8 cellular contexts compared by ENCODE assay signal in the genomic region with DNA sequence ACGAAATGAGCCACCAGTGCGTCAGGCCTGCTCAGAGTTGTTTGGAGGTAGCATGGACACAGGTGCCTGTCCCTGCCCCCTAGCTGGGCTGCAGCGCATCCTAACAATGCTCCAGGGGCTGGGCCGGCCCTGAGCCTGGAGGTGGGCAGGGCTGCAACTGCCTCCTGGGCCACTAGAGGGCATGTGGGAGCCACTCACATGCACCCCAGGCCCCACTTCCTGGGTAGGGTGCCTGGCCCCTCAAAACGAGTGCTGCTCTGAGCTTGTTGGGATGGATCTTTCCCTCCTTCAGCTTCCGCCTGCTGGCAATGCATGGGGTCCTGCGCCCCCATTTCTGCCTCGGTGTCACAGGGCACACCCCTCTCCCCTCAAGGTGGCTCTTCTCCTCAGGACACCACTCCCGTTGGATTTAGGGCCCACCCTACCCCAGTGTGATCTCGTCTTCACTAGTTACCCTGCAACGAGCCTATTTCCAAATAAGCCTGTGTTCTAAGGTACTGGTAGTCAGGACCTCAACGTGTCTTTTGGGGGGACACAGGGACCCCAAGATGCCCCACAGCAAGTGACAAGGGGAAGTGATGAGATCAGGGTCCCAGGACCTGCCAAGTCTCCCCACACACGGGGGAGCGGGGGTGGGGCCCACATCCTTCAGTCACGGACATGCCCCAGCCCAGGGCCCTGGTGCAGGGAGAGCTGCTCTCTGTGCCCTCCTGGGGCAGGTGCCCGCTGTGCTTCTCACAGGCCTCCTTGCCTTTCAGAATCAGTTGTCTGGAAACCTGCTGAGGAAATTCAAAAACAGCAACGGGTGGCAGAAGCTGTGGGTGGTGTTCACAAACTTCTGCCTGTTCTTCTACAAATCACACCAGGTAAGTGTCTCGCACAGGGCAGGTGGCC.
DNase-seq lines count a peak whose midpoint lies in the region; ATAC-seq, FAIRE-seq and TF ChIP-seq lines count a peak whose summit lies in the region.

No MANE protein-coding gene starts in this region.

- POLR2A ChIA-PET in activated CD4-positive, alpha-beta memory T cell treated with anti-CD3 and anti-CD28 coated beads for 36 hours (lab: Charles Lee), result interaction anchor here (0.6 to 2.9 kb wide), 5 partner anchors 9 to 680 kb away, joined by 3 to 16 read pairs (median 4); a partner anchor contains a TSS

- H3K9me3 ChIP-seq in mucosa of descending colon, result no peaks in the 10 kb centered on the region

- peaks cover 4% of the 10 kb centered on the region for H3K36me3 Mint-ChIP-seq in activated CD4-positive, alpha-beta memory T cell treated with anti-CD3 and anti-CD28 coated beads for 36 hours

- in situ Hi-C loops in ACHN (cut with HindIII; ENCODE audit: low pct_ligation_motif_present, low pct_unique_long_range_greater_than_20kb, low sequenced_read_pairs), result loop anchor here (25.0 kb wide), 1 partner anchor 433 kb away; no protein-coding TSS in a partner anchor

- CTCF ChIA-PET in activated CD4-positive, alpha-beta memory T cell treated with anti-CD3 and anti-CD28 coated beads for 36 hours (lab: Charles Lee), result interaction anchor here (0.5 to 6.1 kb wide), 51 partner anchors 9 to 590 kb away, joined by 3 to 155 read pairs (median 4); no protein-coding TSS in a partner anchor

- no peaks in the 10 kb centered on the region for H3K36me3 ChIP-seq in mucosa of descending colon (ENCODE audit: low read depth)

- H3K27ac Mint-ChIP-seq in activated CD4-positive, alpha-beta memory T cell treated with anti-CD3 and anti-CD28 coated beads for 36 hours, result peak overlapping the region; percentile 83

- peak; percentile 95 for TF ChIP-seq CTCF in mucosa of descending colon (IDR thresholded peaks at IDR 0.05)

- H3K4me3 Mint-ChIP-seq in activated CD4-positive, alpha-beta memory T cell treated with anti-CD3 and anti-CD28 coated beads for 36 hours, result no peak overlapping the region

- peak; percentile 53 for DNase-seq in ACHN
- peak; percentile 77 for DNase-seq in GM18507 (ENCODE audit: extremely low spot score, insufficient read length, low read depth)
- peak; percentile 46 for DNase-seq in NCI-H460 (ENCODE audit: extremely low read depth, low read depth)
- peak; percentile 88 for DNase-seq in activated CD4-positive, alpha-beta memory T cell treated with anti-CD3 and anti-CD28 coated beads for 36 hours
- peak; percentile 71 for DNase-seq in effector CD4-positive, alpha-beta T cell
- DNase-seq in mucosa of descending colon, result peak; percentile 77 to 87 (median 85)
- DNase-seq in stimulated activated CD8-positive, alpha-beta memory T cell treated with anti-CD3 and anti-CD28 coated beads, Interleukin-7, amount 100 ng/mL, for 4 hours (ENCODE audit: low read depth in 2 of 2), result peak; percentile 56 to 58

- intact Hi-C loops in activated CD4-positive, alpha-beta memory T cell treated with anti-CD3 and anti-CD28 coated beads for 36 hours (cut with micrococcal nuclease), result loop anchor here (1.0 to 10.0 kb wide), 4 partner anchors 37 to 591 kb away; no protein-coding TSS in a partner anchor
- intact Hi-C loops in mucosa of descending colon (cut with DNase I, micrococcal nuclease), result loop anchor here (5.0 to 10.0 kb wide), 3 partner anchors 129 to 209 kb away; a partner anchor contains a TSS

- H3K4me1 ChIP-seq in mucosa of descending colon (ENCODE audit: low read depth), result peaks cover 8% of the 10 kb centered on the region

- ATAC-seq in HG02970 (IDR thresholded peaks at IDR 0.05; ENCODE audit: low FRiP score, unreplicated experiment), result peak; percentile 68
- peak; percentile 85 for ATAC-seq in mucosa of descending colon

- peak; percentile 82 for FAIRE-seq in GM18507 (lab: Jason Lieb, UNC)

- no peaks in the 10 kb centered on the region for H3K27me3 Mint-ChIP-seq in activated CD4-positive, alpha-beta memory T cell treated with anti-CD3 and anti-CD28 coated beads for 36 hours

- H3K4me1 Mint-ChIP-seq in activated CD4-positive, alpha-beta memory T cell treated with anti-CD3 and anti-CD28 coated beads for 36 hours (ENCODE audit: low read depth), result peaks cover 17% of the 10 kb centered on the region

- H3K9me3 Mint-ChIP-seq in activated CD4-positive, alpha-beta memory T cell treated with anti-CD3 and anti-CD28 coated beads for 36 hours, result no peaks in the 10 kb centered on the region

- H3K4me3 ChIP-seq in mucosa of descending colon, result no peak overlapping the region
